Comparison of ENCODE assay signal across 11 cellular contexts in genomic region chr17:27281438-27281837, GRCh38.
"Had no signal": no experiment of that assay in that cellular context is flagged by ENCODE, and none has a peak within 500 bp of the region (broad histone marks: within the 10 kb centered on the region; RNA-seq: fewer than 3 reads in every experiment).

No MANE protein-coding gene starts in this region.

- FAIRE-seq: pancreas, TTC549 had no signal

- H3K27ac ChIP-seq: pancreas had no signal

- H3K27me3 ChIP-seq: pancreas, tibial artery had no signal

- DNase-seq: activated CD4-positive, alpha-beta T cell treated with anti-CD3 and anti-CD28 coated beads, Interleukin-2, amount 50 U/mL, for 1 hour; activated T-cell treated with anti-CD3 and anti-CD28 coated beads for 4 hours; amniotic stem cell; hippocampal formation; mammary epithelial cell; pancreas; T-helper 2 cell had no signal

- H3K4me3 ChIP-seq: pancreas, skin epidermis, tibial artery had no signal

- H3K36me3 ChIP-seq: pancreas, tibial artery had no signal

- H3K9me3 ChIP-seq: pancreas, tibial artery had no signal

- ATAC-seq: esophagus mucosa had no signal
